In the genomic region with DNA sequence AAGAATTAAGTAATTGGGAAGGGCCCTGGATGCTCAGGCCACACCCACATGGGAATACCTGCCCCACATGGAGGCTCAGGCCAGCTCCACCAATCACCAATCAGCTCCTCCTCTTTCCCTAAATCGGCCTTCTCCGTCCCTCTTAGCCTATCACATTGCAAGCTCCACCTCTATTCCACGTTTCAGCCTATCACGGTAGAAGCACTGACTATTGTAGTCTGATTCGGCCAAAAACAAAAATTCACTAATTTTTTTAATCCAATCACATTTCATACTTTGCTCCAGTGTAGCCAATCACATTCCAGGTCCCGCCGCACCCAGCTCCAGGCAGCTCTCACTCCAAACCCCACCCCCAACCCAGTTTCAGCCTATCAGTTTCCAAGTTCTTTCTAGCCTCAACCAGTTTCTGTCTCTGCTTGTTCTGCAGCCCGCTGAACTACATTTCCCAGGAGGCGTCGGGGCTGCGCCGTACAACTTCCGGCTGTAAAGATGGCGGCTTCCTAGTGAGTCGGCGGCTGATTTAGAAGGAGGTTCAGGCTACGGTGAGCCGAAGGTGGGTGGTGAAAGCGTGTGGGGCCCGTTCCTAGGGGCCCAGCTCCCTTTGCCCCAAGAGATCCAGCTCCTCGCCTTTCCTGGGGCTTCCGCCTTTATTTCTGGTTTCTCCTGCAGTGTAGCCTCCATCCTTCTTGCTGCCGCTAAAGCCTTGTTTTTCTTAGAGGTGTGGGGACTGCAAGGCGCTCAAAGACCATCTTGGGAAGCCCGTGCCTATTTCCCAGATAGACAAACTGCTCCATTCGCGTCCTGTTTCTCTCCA, we compare ENCODE assay signal across 8 cellular contexts. TPM values are rescaled to one million over a fixed set of nuclear protein-coding genes. Genes with fewer than 3 reads are reported as not detected.
DNase-seq lines count a peak whose midpoint lies in the region; ATAC-seq and TF ChIP-seq lines count a peak whose summit lies in the region.

BABAM1 (plus strand) TSS at position 469 of the 814 bp plus-strand sequence. CDS start 1,364 bp downstream, outside the sequence.

- H3K27me3 Mint-ChIP-seq in activated naive CD8-positive, alpha-beta T cell treated with anti-CD3 and anti-CD28 coated beads, Interleukin-2, amount 10 ng/mL, durations not matched to agents 7 days and 5 days = no peaks in the 10 kb centered on the region
- H3K27me3 Mint-ChIP-seq in osteocyte (ENCODE audit: unreplicated experiment) = no peaks in the 10 kb centered on the region

- no peak for TF ChIP-seq CTCF in SU-DHL-6 (IDR thresholded peaks at IDR 0.05; ENCODE audit: insufficient read depth, low read length, poor library complexity, severe bottlenecking)
- no peak for TF ChIP-seq CTCF in osteocyte (IDR thresholded peaks at IDR 0.05)

- ATAC-seq in HG02678 (IDR thresholded peaks at IDR 0.05; ENCODE audit: unreplicated experiment) = peak; percentile 95
- ATAC-seq in activated naive CD8-positive, alpha-beta T cell treated with anti-CD3 and anti-CD28 coated beads, Interleukin-2, amount 10 ng/mL, durations not matched to agents 7 days and 5 days (ENCODE audit: low read depth) = peak; percentile 96

- peak within 1 kb of the TSS; percentile 97 for H3K4me2 ChIP-seq in SU-DHL-6 (ENCODE audit: low read depth, low read length, poor library complexity, severe bottlenecking)

- under 1% methylated on average over 27 of the region's 27 CpGs for WGBS in thymus

- H3K9me3 ChIP-seq in SU-DHL-6 (ENCODE audit: insufficient read depth, low read length) (no peaks in the 10 kb centered on the region), thymus (ENCODE audit: control insufficient read depth) (no peaks in the 10 kb centered on the region)

- no peaks in the 10 kb centered on the region for H4K20me1 ChIP-seq in SU-DHL-6 (ENCODE audit: low read depth, low read length)

- H3K4me3 Mint-ChIP-seq in activated naive CD8-positive, alpha-beta T cell treated with anti-CD3 and anti-CD28 coated beads, Interleukin-2, amount 10 ng/mL, durations not matched to agents 7 days and 5 days = peak within 1 kb of the TSS; percentile 89
- H3K4me3 Mint-ChIP-seq in osteocyte (ENCODE audit: unreplicated experiment) = peak within 1 kb of the TSS; percentile 84

- no peaks in the 10 kb centered on the region for H3K9me3 Mint-ChIP-seq in activated naive CD8-positive, alpha-beta T cell treated with anti-CD3 and anti-CD28 coated beads, Interleukin-2, amount 10 ng/mL, durations not matched to agents 7 days and 5 days
- H3K9me3 Mint-ChIP-seq in osteocyte (ENCODE audit: unreplicated experiment) = no peaks in the 10 kb centered on the region

- peak within 1 kb of the TSS; percentile 98 for H3K27ac ChIP-seq in SU-DHL-6 (ENCODE audit: low read depth, low read length)
- H3K27ac ChIP-seq in thymus (ENCODE audit: low read depth) = peak within 1 kb of the TSS; percentile 90

- H3K36me3 Mint-ChIP-seq in activated naive CD8-positive, alpha-beta T cell treated with anti-CD3 and anti-CD28 coated beads, Interleukin-2, amount 10 ng/mL, durations not matched to agents 7 days and 5 days = peaks cover 11% of the 10 kb centered on the region
- peaks cover 9% of the 10 kb centered on the region for H3K36me3 Mint-ChIP-seq in osteocyte (ENCODE audit: unreplicated experiment)

- peaks cover 20% of the 10 kb centered on the region for H3K4me1 Mint-ChIP-seq in activated naive CD8-positive, alpha-beta T cell treated with anti-CD3 and anti-CD28 coated beads, Interleukin-2, amount 10 ng/mL, durations not matched to agents 7 days and 5 days
- H3K4me1 Mint-ChIP-seq in osteocyte (ENCODE audit: unreplicated experiment) = peaks cover 7% of the 10 kb centered on the region

- H3K9me2 ChIP-seq in SU-DHL-6 (replicated peaks; ENCODE audit: insufficient read depth, low read length) = no peaks in the 10 kb centered on the region

- peaks cover 13% of the 10 kb centered on the region for H3F3A ChIP-seq in SU-DHL-6 (ENCODE audit: insufficient read depth)

- intact Hi-C loops in head of caudate nucleus (cut with DNase I) = loop anchor here (5.0 kb wide), 2 partner anchors 40 kb away; partner anchors contain the start of genes DDA1, MRPL34 and OCEL1

- H3K4me1 ChIP-seq in thymus (ENCODE audit: control insufficient read depth, insufficient read depth, low read length) = peaks cover 7% of the 10 kb centered on the region

- TF ChIP-seq POLR2A in GM10847 (IDR thresholded peaks at IDR 0.05; ENCODE audit: extremely low read depth, insufficient read length) = peak; percentile 67

- peak within 1 kb of the TSS; percentile 29 for H2AFZ ChIP-seq in SU-DHL-6 (ENCODE audit: low read depth, low read length, severe bottlenecking)

- H3K79me2 ChIP-seq in SU-DHL-6 (ENCODE audit: insufficient read depth, low read length) = peaks cover 12% of the 10 kb centered on the region; the same call in 1 of the 2 replicates

- DNase-seq in NCI-H128 (lab: John Stamatoyannopoulos, UW; ENCODE audit: unreplicated experiment) = peak; percentile 79
- DNase-seq in activated naive CD8-positive, alpha-beta T cell treated with anti-CD3 and anti-CD28 coated beads, Interleukin-2, amount 10 ng/mL, durations not matched to agents 7 days and 5 days = peak; percentile 84
- peak; percentile 92 to 100 (median 98) for DNase-seq in head of caudate nucleus
- peak; percentile 98 for DNase-seq in osteocyte (ENCODE audit: extremely low spot score, unreplicated experiment)

- POLR2A ChIA-PET in activated naive CD8-positive, alpha-beta T cell treated with anti-CD3 and anti-CD28 coated beads, Interleukin-2, amount 10 ng/mL, durations not matched to agents 7 days and 5 days (lab: Charles Lee) = interaction anchor here (0.6 to 1.4 kb wide), 11 partner anchors 8 to 425 kb away, joined by 3 to 4 read pairs (median 3); partner anchors contain the start of genes DDA1 and USE1

- no peaks in the 10 kb centered on the region for H3K36me3 ChIP-seq in SU-DHL-6 (ENCODE audit: low read length)
- peaks cover 27% of the 10 kb centered on the region for H3K36me3 ChIP-seq in thymus (ENCODE audit: control insufficient read depth, insufficient read depth)

- H3K27ac Mint-ChIP-seq in activated naive CD8-positive, alpha-beta T cell treated with anti-CD3 and anti-CD28 coated beads, Interleukin-2, amount 10 ng/mL, durations not matched to agents 7 days and 5 days = peak within 1 kb of the TSS; percentile 72
- H3K27ac Mint-ChIP-seq in osteocyte (ENCODE audit: unreplicated experiment) = peak within 1 kb of the TSS; percentile 89

- H3K4me3 ChIP-seq in SU-DHL-6 (ENCODE audit: insufficient read depth, low read length, poor library complexity, severe bottlenecking) = peak within 1 kb of the TSS; percentile 80
- peak within 1 kb of the TSS; percentile 95 for H3K4me3 ChIP-seq in thymus (ENCODE audit: low read length)

- H3K27me3 ChIP-seq in SU-DHL-6 (ENCODE audit: low read length) (no peaks in the 10 kb centered on the region), thymus (ENCODE audit: control insufficient read depth, insufficient read depth) (no peaks in the 10 kb centered on the region)

- H3K9ac ChIP-seq in SU-DHL-6 (ENCODE audit: low read length) = peak within 1 kb of the TSS; percentile 79

RNA-seq across cellular contexts. Expression of gene BABAM1, which starts in this region (rescaled TPM):
- total RNA-seq in activated naive CD8-positive, alpha-beta T cell treated with anti-CD3 and anti-CD28 coated beads, Interleukin-2, amount 10 ng/mL, durations not matched to agents 7 days and 5 days = 100 to 1,000 TPM; 104 to 112 TPM
- 92.5 and 93.7 TPM in 2 replicates for total RNA-seq in osteocyte
- 94.4 TPM for polyA plus RNA-seq in thymus

Comparison
In these comparisons a context has a peak if more than half of its experiments do, and no peak if none do; other contexts are left out.
1. Peak in every context shown above with its lines: DNase-seq, ATAC-seq, H3K4me3 ChIP-seq and H3K27ac ChIP-seq.